In the genomic region with DNA sequence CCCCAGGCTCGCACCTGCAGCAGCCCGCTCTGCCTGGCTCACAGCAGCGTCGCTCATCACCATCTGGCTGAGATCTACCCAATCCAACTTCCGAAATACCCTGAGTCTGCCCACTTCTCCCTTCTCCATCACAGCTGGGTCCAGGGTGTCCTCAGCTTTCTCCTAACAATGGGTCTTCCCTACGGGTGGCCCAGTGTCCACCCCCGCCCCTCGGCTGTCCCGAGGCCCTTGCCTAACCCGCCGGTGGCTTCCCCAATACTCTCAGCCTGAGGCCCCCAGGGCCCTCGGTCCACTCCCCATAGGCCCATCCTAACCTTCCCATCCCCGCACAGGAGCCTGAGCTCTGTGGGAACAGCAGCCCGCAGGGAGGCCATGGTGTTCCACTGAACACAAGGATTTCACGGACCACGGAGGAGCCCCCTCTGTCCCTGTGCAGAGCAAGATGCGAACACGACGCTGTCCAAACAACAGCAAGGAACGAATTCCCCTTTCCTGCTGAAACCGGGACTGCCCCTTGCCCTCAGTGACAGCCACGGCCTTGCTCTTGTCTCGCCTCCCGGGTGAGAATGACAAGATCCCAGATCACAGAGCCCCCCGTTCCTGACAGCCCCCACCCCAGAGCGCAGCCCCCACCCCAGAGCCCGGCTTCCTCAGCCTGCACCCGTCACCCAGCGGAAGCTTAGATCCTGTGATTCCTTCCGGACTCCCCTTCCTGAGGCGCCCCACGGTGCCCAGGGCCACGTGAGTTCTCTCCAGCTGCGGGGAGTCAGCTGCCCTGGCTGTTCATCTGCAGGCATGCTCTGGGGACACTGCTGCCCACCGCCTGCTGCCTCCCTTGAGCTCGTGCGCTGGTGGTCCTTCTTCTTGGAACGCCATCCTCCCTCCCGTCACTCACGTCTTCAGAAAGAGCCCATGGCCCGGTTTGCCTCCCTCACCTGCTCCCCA, we compare ENCODE assay signal across 23 cellular contexts. TPM values are rescaled to one million over a fixed set of nuclear protein-coding genes. Genes with fewer than 3 reads are reported as not detected.
A peak's percentile ranks its signal among the peaks of the same experiment; 100 is the strongest.
DNase-seq lines count a peak whose midpoint lies in the region; ATAC-seq, FAIRE-seq and TF ChIP-seq lines count a peak whose summit lies in the region.
"Had no signal": no experiment of that assay in that cellular context is flagged by ENCODE, and none has a peak within 500 bp of the region (broad histone marks: within the 10 kb centered on the region; RNA-seq: fewer than 3 reads in every experiment).

No MANE protein-coding gene starts in this region.

- CTCF ChIA-PET in activated CD4-positive, alpha-beta memory T cell treated with anti-CD3 and anti-CD28 coated beads for 36 hours (lab: Charles Lee) = no interaction called here
- CTCF ChIA-PET in activated CD4-positive, alpha-beta memory T cell treated with anti-CD3 and anti-CD28 coated beads, Interleukin-2, amount 10 ng/mL, durations not matched to agents 7 days and 5 days (lab: Charles Lee) = no interaction called here

- H3K9me3 ChIP-seq in RWPE2 (ENCODE audit: severe bottlenecking) (no peaks in the 10 kb centered on the region), kidney (ENCODE audit: control insufficient read depth in 1 of 2, low read length in 2 of 2) (no peaks in the 10 kb centered on the region), sigmoid colon (no peaks in the 10 kb centered on the region), prostate gland (no peaks in the 10 kb centered on the region)
- H3K9me3 ChIP-seq: A549, transverse colon had no signal

- peak; percentile 5 for DNase-seq in activated CD4-positive, alpha-beta memory T cell treated with anti-CD3 and anti-CD28 coated beads for 36 hours
- no peak for DNase-seq in activated CD4-positive, alpha-beta memory T cell treated with anti-CD3 and anti-CD28 coated beads, Interleukin-2, amount 10 ng/mL, durations not matched to agents 7 days and 5 days
- DNase-seq in RWPE2 (ENCODE audit: low spot score) = peak; percentile 47
- DNase-seq in kidney = peak; percentile 59
- DNase-seq in sigmoid colon = peak; percentile 54
- DNase-seq in NCI-H2171 (lab: John Stamatoyannopoulos, UW) = no peak
- no peak for DNase-seq in prostate gland (ENCODE audit: low spot score)
- no peak for DNase-seq in kidney tubule cell (ENCODE audit: low spot score)
- DNase-seq: activated naive CD8-positive, alpha-beta T cell treated with anti-CD3 and anti-CD28 coated beads, Interleukin-2, amount 10 ng/mL, durations not matched to agents 7 days and 5 days; DND-41; MM.1S; NCI-H1436; NCI-H2107; NCI-H526; stimulated activated CD4-positive, alpha-beta T cell treated with anti-CD3 and anti-CD28 coated beads, Interleukin-4, amount 100 ng/mL, for 1 hour; SW 1271; transverse colon had no signal

- H3K9ac ChIP-seq in kidney (ENCODE audit: low read length in 2 of 2) = no peak overlapping the region

- WGBS in sigmoid colon, 2 donors = 91 to 94% methylated on average over 41 of the region's 41 CpGs
- WGBS in prostate gland = 91% methylated on average over 41 of the region's 41 CpGs

- TF ChIP-seq POLR2A in sigmoid colon (IDR thresholded peaks at IDR 0.05) (no peak), prostate gland (IDR thresholded peaks at IDR 0.05) (no peak)

- no peaks in the 10 kb centered on the region for H3K27me3 Mint-ChIP-seq in activated CD4-positive, alpha-beta memory T cell treated with anti-CD3 and anti-CD28 coated beads for 36 hours
- no peaks in the 10 kb centered on the region for H3K27me3 Mint-ChIP-seq in activated CD4-positive, alpha-beta memory T cell treated with anti-CD3 and anti-CD28 coated beads, Interleukin-2, amount 10 ng/mL, durations not matched to agents 7 days and 5 days
- H3K27me3 Mint-ChIP-seq: activated naive CD8-positive, alpha-beta T cell treated with anti-CD3 and anti-CD28 coated beads, Interleukin-2, amount 10 ng/mL, durations not matched to agents 7 days and 5 days; stimulated activated naive CD8-positive, alpha-beta T cell treated with anti-CD3 and anti-CD28 coated beads, Interleukin-15, Interleukin-2, amounts not matched to agents 100 ng/mL and 50 ng/mL, for 24 hours had no signal

- no peak overlapping the region for H3K27ac ChIP-seq in RWPE2 (ENCODE audit: poor library complexity, severe bottlenecking)
- H3K27ac ChIP-seq in kidney (ENCODE audit: low read depth in 2 of 2, low read length in 2 of 2) = no peak overlapping the region
- no peak overlapping the region for H3K27ac ChIP-seq in sigmoid colon
- no peak overlapping the region for H3K27ac ChIP-seq in prostate gland
- H3K27ac ChIP-seq: A549, transverse colon had no signal

- ATAC-seq in RWPE2 (ENCODE audit: low read depth) = no peak
- ATAC-seq: A549, GM12878, Right ventricle myocardium inferior had no signal

- intact Hi-C loops in activated CD4-positive, alpha-beta memory T cell treated with anti-CD3 and anti-CD28 coated beads for 36 hours (cut with micrococcal nuclease) = no loop called here
- intact Hi-C loops in kidney (cut with DNase I) = no loop called here
- intact Hi-C loops in sigmoid colon (cut with DNase I) = no loop called here
- intact Hi-C loops in prostate gland (cut with DNase I) = no loop called here

- FAIRE-seq in kidney (lab: Jason Lieb, UNC) = no peak
- FAIRE-seq: A549, GM12878 had no signal

- no peak for TF ChIP-seq CTCF in RWPE2 (IDR thresholded peaks at IDR 0.05; ENCODE audit: poor library complexity, severe bottlenecking)
- no peak for TF ChIP-seq CTCF in kidney (IDR thresholded peaks at IDR 0.05; ENCODE audit: borderline replicate concordance, extremely low read depth, insufficient read depth)
- no peak for TF ChIP-seq CTCF in sigmoid colon (IDR thresholded peaks at IDR 0.05)
- TF ChIP-seq CTCF in prostate gland (IDR thresholded peaks at IDR 0.05) = no peak

- POLR2A ChIA-PET in activated CD4-positive, alpha-beta memory T cell treated with anti-CD3 and anti-CD28 coated beads for 36 hours (lab: Charles Lee) = no interaction called here
- POLR2A ChIA-PET in activated CD4-positive, alpha-beta memory T cell treated with anti-CD3 and anti-CD28 coated beads, Interleukin-2, amount 10 ng/mL, durations not matched to agents 7 days and 5 days (lab: Charles Lee) = no interaction called here

- no peaks in the 10 kb centered on the region for H3K27me3 ChIP-seq in RWPE2 (ENCODE audit: insufficient read depth, poor library complexity, severe bottlenecking)
- H3K27me3 ChIP-seq in sigmoid colon = no peaks in the 10 kb centered on the region
- no peaks in the 10 kb centered on the region for H3K27me3 ChIP-seq in prostate gland (replicated peaks; ENCODE audit: insufficient read depth)
- H3K27me3 ChIP-seq: transverse colon had no signal

- no peak overlapping the region for H3K27ac Mint-ChIP-seq in activated CD4-positive, alpha-beta memory T cell treated with anti-CD3 and anti-CD28 coated beads for 36 hours
- no peak overlapping the region for H3K27ac Mint-ChIP-seq in activated CD4-positive, alpha-beta memory T cell treated with anti-CD3 and anti-CD28 coated beads, Interleukin-2, amount 10 ng/mL, durations not matched to agents 7 days and 5 days
- H3K27ac Mint-ChIP-seq: activated naive CD8-positive, alpha-beta T cell treated with anti-CD3 and anti-CD28 coated beads, Interleukin-2, amount 10 ng/mL, durations not matched to agents 7 days and 5 days; activated T-helper 2 cell treated with anti-CD3 and anti-CD28 coated beads, Interferon-gamma antibody, Interleukin-2, Interleukin-4, amounts not matched to agents 10 μg/mL and 5 μg/mL and 100 μg/mL, durations not matched to agents 14 hours and 24 hours and 36 hours; B cell; stimulated activated naive CD8-positive, alpha-beta T cell treated with anti-CD3 and anti-CD28 coated beads, Interleukin-15, Interleukin-2, amounts not matched to agents 100 ng/mL and 50 ng/mL, for 24 hours had no signal

- no peaks in the 10 kb centered on the region for H3K4me1 ChIP-seq in RWPE2 (ENCODE audit: insufficient read depth, poor library complexity, severe bottlenecking)
- H3K4me1 ChIP-seq in kidney (ENCODE audit: control insufficient read depth in 1 of 2, insufficient read depth in 1 of 2, low read depth in 1 of 2, low read length in 2 of 2) = no peaks in the 10 kb centered on the region
- no peaks in the 10 kb centered on the region for H3K4me1 ChIP-seq in sigmoid colon
- H3K4me1 ChIP-seq in prostate gland (replicated peaks) = no peaks in the 10 kb centered on the region
- H3K4me1 ChIP-seq: A549, transverse colon had no signal

- H3K4me3 Mint-ChIP-seq in activated CD4-positive, alpha-beta memory T cell treated with anti-CD3 and anti-CD28 coated beads for 36 hours = no peak overlapping the region
- no peak overlapping the region for H3K4me3 Mint-ChIP-seq in activated CD4-positive, alpha-beta memory T cell treated with anti-CD3 and anti-CD28 coated beads, Interleukin-2, amount 10 ng/mL, durations not matched to agents 7 days and 5 days
- H3K4me3 Mint-ChIP-seq: activated naive CD8-positive, alpha-beta T cell treated with anti-CD3 and anti-CD28 coated beads, Interleukin-2, amount 10 ng/mL, durations not matched to agents 7 days and 5 days; B cell; stimulated activated naive CD8-positive, alpha-beta T cell treated with anti-CD3 and anti-CD28 coated beads, Interleukin-15, Interleukin-2, amounts not matched to agents 100 ng/mL and 50 ng/mL, for 24 hours had no signal

- no peaks in the 10 kb centered on the region for H3K36me3 ChIP-seq in RWPE2 (ENCODE audit: low read depth)
- no peaks in the 10 kb centered on the region for H3K36me3 ChIP-seq in kidney (ENCODE audit: control insufficient read depth in 1 of 2, insufficient read depth in 2 of 2, low read length in 2 of 2)
- peaks cover 8 to 66% (median 30%) of the 10 kb centered on the region in 4 donors for H3K36me3 ChIP-seq in sigmoid colon
- no peaks in the 10 kb centered on the region for H3K36me3 ChIP-seq in prostate gland
- H3K36me3 ChIP-seq: transverse colon had no signal

- no peaks in the 10 kb centered on the region for H3K9me3 Mint-ChIP-seq in activated CD4-positive, alpha-beta memory T cell treated with anti-CD3 and anti-CD28 coated beads for 36 hours
- no peaks in the 10 kb centered on the region for H3K9me3 Mint-ChIP-seq in activated CD4-positive, alpha-beta memory T cell treated with anti-CD3 and anti-CD28 coated beads, Interleukin-2, amount 10 ng/mL, durations not matched to agents 7 days and 5 days
- H3K9me3 Mint-ChIP-seq: activated naive CD8-positive, alpha-beta T cell treated with anti-CD3 and anti-CD28 coated beads, Interleukin-2, amount 10 ng/mL, durations not matched to agents 7 days and 5 days; activated T-helper 2 cell treated with anti-CD3 and anti-CD28 coated beads, Interferon-gamma antibody, Interleukin-2, Interleukin-4, amounts not matched to agents 10 μg/mL and 5 μg/mL and 100 μg/mL, durations not matched to agents 14 hours and 24 hours and 36 hours; stimulated activated naive CD8-positive, alpha-beta T cell treated with anti-CD3 and anti-CD28 coated beads, Interleukin-15, Interleukin-2, amounts not matched to agents 100 ng/mL and 50 ng/mL, for 24 hours had no signal

- no peaks in the 10 kb centered on the region for H3K36me3 Mint-ChIP-seq in activated CD4-positive, alpha-beta memory T cell treated with anti-CD3 and anti-CD28 coated beads for 36 hours
- no peaks in the 10 kb centered on the region for H3K36me3 Mint-ChIP-seq in activated CD4-positive, alpha-beta memory T cell treated with anti-CD3 and anti-CD28 coated beads, Interleukin-2, amount 10 ng/mL, durations not matched to agents 7 days and 5 days (ENCODE audit: low read depth)
- H3K36me3 Mint-ChIP-seq: activated naive CD8-positive, alpha-beta T cell treated with anti-CD3 and anti-CD28 coated beads, Interleukin-2, amount 10 ng/mL, durations not matched to agents 7 days and 5 days had no signal

- H3K4me3 ChIP-seq in RWPE2 (ENCODE audit: severe bottlenecking) (no peak overlapping the region), kidney (ENCODE audit: low read length in 2 of 2) (no peak overlapping the region), sigmoid colon (no peak overlapping the region), prostate gland (no peak overlapping the region)
- H3K4me3 ChIP-seq: A549, GM12878, transverse colon had no signal

- no peaks in the 10 kb centered on the region for H3K4me1 Mint-ChIP-seq in activated CD4-positive, alpha-beta memory T cell treated with anti-CD3 and anti-CD28 coated beads for 36 hours (ENCODE audit: low read depth)
- no peaks in the 10 kb centered on the region for H3K4me1 Mint-ChIP-seq in activated CD4-positive, alpha-beta memory T cell treated with anti-CD3 and anti-CD28 coated beads, Interleukin-2, amount 10 ng/mL, durations not matched to agents 7 days and 5 days
- H3K4me1 Mint-ChIP-seq: B cell had no signal

- no peak for TF ChIP-seq EP300 in sigmoid colon (IDR thresholded peaks at IDR 0.05)

RNA-seq across cellular contexts. Expression of gene CARS1, which starts 48.8 kb away (rescaled TPM):
- total RNA-seq in activated CD4-positive, alpha-beta memory T cell treated with anti-CD3 and anti-CD28 coated beads for 36 hours = 10 to 100 TPM; 94.7 to 97.5 TPM
- 100 to 1,000 TPM; 106 to 121 TPM for total RNA-seq in activated CD4-positive, alpha-beta memory T cell treated with anti-CD3 and anti-CD28 coated beads, Interleukin-2, amount 10 ng/mL, durations not matched to agents 7 days and 5 days
- 49.5 TPM for total RNA-seq in kidney
- polyA plus RNA-seq in kidney (ENCODE audit: insufficient read depth, low read depth, low replicate concordance) = 26.5 TPM
- 10 to 100 TPM; 34.6 to 49.0 (median 39.6) TPM for total RNA-seq in sigmoid colon
- polyA plus RNA-seq in sigmoid colon = 10 to 100 TPM; 21.0 to 57.1 (median 35.4) TPM
- total RNA-seq in prostate gland = 10 to 100 TPM; 25.6 to 28.9 TPM

RNA-seq across cellular contexts. Expression of gene OSBPL5, which starts 59.0 kb away (rescaled TPM):
- 1 to 10 TPM; 4.6 to 4.7 TPM for total RNA-seq in activated CD4-positive, alpha-beta memory T cell treated with anti-CD3 and anti-CD28 coated beads for 36 hours
- total RNA-seq in activated CD4-positive, alpha-beta memory T cell treated with anti-CD3 and anti-CD28 coated beads, Interleukin-2, amount 10 ng/mL, durations not matched to agents 7 days and 5 days = 1 to 10 TPM; 1.6 to 1.7 TPM
- 63.0 TPM for total RNA-seq in kidney
- polyA plus RNA-seq in kidney (ENCODE audit: insufficient read depth, low read depth, low replicate concordance) = 8.5 TPM
- 10 to 100 TPM; 28.1 to 69.2 (median 46.2) TPM for total RNA-seq in sigmoid colon
- polyA plus RNA-seq in sigmoid colon = 10 to 100 TPM; 16.6 to 29.8 (median 18.6) TPM
- total RNA-seq in prostate gland = 10 to 100 TPM; 35.0 to 50.7 TPM
- total RNA-seq: GM12878 had no signal
- polyA plus RNA-seq: GM12878 had no signal

Comparison
In these comparisons a context has a peak if more than half of its experiments do, and no peak if none do; other contexts are left out.
1. DNase-seq: peak in activated CD4-positive, alpha-beta memory T cell treated with anti-CD3 and anti-CD28 coated beads for 36 hours (single experiment), RWPE2 (single experiment), kidney (single experiment) and sigmoid colon (single experiment); none in activated CD4-positive, alpha-beta memory T cell treated with anti-CD3 and anti-CD28 coated beads, Interleukin-2, amount 10 ng/mL, durations not matched to agents 7 days and 5 days (single experiment), NCI-H2171 (single experiment), prostate gland (single experiment) and kidney tubule cell (single experiment).
2. RNA of gene OSBPL5, which starts 59.0 kb away (total RNA-seq): 63.0 TPM in kidney (single experiment), 35.0 to 50.7 TPM in prostate gland and 28.1 to 69.2 TPM in sigmoid colon; 4.6 to 4.7 TPM in activated CD4-positive, alpha-beta memory T cell treated with anti-CD3 and anti-CD28 coated beads for 36 hours and 1.6 to 1.7 TPM in activated CD4-positive, alpha-beta memory T cell treated with anti-CD3 and anti-CD28 coated beads, Interleukin-2, amount 10 ng/mL, durations not matched to agents 7 days and 5 days; every median in the first group is over 4 times any median in the second.